In genomic region chr6:130933712-130934200, GRCh38 we compare ENCODE assay signal across 10 cellular contexts.
DNase-seq lines count a peak whose midpoint lies in the region; FAIRE-seq and TF ChIP-seq lines count a peak whose summit lies in the region.
"Had no signal": no experiment of that assay in that cellular context is flagged by ENCODE, and none has a peak within 500 bp of the region (broad histone marks: within the 10 kb centered on the region; RNA-seq: fewer than 3 reads in every experiment).

No MANE protein-coding gene starts in this region.

- POLR2A ChIA-PET in H1 (lab: Charles Lee; ENCODE audit: partially characterized antibody): no interaction called here

- H3K23me2 ChIP-seq in H1 (ENCODE audit: low read depth, low read length): peaks cover 2% of the 10 kb centered on the region; the same call in 1 of the 2 replicates

- no peak overlapping the region for H4K5ac ChIP-seq in H1 (ENCODE audit: insufficient read length, low read depth, low read length)

- H3K79me2 ChIP-seq in H1 (ENCODE audit: control insufficient read depth in 1 of 2, insufficient read depth in 2 of 2, low read length in 2 of 2): 0 out of 4 replicates have a peak, but pooled peaks cover 0 to 16% of the 10 kb centered on the region in 2 experiments

- H3K27me3 ChIP-seq in MG63 (no peaks in the 10 kb centered on the region), H1 (replicated peaks in 1 of 4; ENCODE audit: control insufficient read depth in 3 of 4, extremely low read depth in 1 of 4, insufficient read depth in 3 of 4, low read length in 3 of 4) (no peaks in the 10 kb centered on the region), mesenchymal stem cell (ENCODE audit: control insufficient read depth in 1 of 2, insufficient read depth in 1 of 2, low read length in 2 of 2) (no peaks in the 10 kb centered on the region)

- FAIRE-seq in H1 (lab: Jason Lieb, UNC): peak; percentile 28
- FAIRE-seq in urothelium cell line (lab: Jason Lieb, UNC): peak; percentile 82
- FAIRE-seq: bronchial epithelial cell, G401.6 had no signal

- no peak for TF ChIP-seq EP300 in H1 (IDR thresholded peaks at IDR 0.05; ENCODE audit: borderline replicate concordance in 1 of 2, low read depth in 2 of 2, low read length in 2 of 2)

- H3K4ac ChIP-seq in H1 (replicated peaks; ENCODE audit: insufficient read length, low read depth, low read length) (no peak overlapping the region), mesenchymal stem cell (ENCODE audit: low read depth in 1 of 2, low read length in 2 of 2) (no peak overlapping the region)

- H2BK12ac ChIP-seq in H1 (ENCODE audit: low read depth, low read length): no peak overlapping the region
- H2BK12ac ChIP-seq in mesenchymal stem cell (ENCODE audit: low read length in 2 of 2): no peak overlapping the region

- no peak overlapping the region for H2AFZ ChIP-seq in H1 (ENCODE audit: low read length)
- H2AFZ ChIP-seq in mesenchymal stem cell (ENCODE audit: low read depth, low read length): no peak overlapping the region

- TF ChIP-seq RAD21 in H1 (IDR thresholded peaks at IDR 0.05 in 1 of 2, conservative IDR thresholded peaks at IDR 0.05 in 1 of 2; ENCODE audit: low read depth in 2 of 2, low read length in 2 of 2): no peak

- H2BK20ac ChIP-seq in H1 (ENCODE audit: low read length): 0 out of 2 replicates have a peak overlapping the region, but pooled peaks have one; percentile 3

- H4K8ac ChIP-seq in H1 (ENCODE audit: extremely low read depth, insufficient read depth, low read length) (no peak overlapping the region), mesenchymal stem cell (ENCODE audit: low read length) (no peak overlapping the region)

- H3K14ac ChIP-seq in H1 (ENCODE audit: insufficient read length) (no peak overlapping the region), mesenchymal stem cell (ENCODE audit: low read length in 2 of 2) (no peak overlapping the region)

- no peak overlapping the region for H3K23ac ChIP-seq in H1 (ENCODE audit: insufficient read length)
- H3K23ac ChIP-seq in mesenchymal stem cell (ENCODE audit: low read length in 2 of 2): no peak overlapping the region

- H2BK15ac ChIP-seq in H1 (ENCODE audit: low read length) (no peak overlapping the region), mesenchymal stem cell (ENCODE audit: low read depth, poor library complexity, severe bottlenecking) (no peak overlapping the region)

- H2BK120ac ChIP-seq in H1 (replicated peaks; ENCODE audit: low read depth, low read length) (no peak overlapping the region), mesenchymal stem cell (ENCODE audit: low read depth, low read length) (no peak overlapping the region)

- peak; percentile 28 for DNase-seq in MG63
- DNase-seq in H1 (ENCODE audit: low read depth in 1 of 2, low spot score in 2 of 2): no peak
- DNase-seq in mesenchymal stem cell: peak; percentile 56
- DNase-seq in urothelium cell line (ENCODE audit: low spot score): peak; percentile 26
- DNase-seq in T-helper 2 cell: no peak
- DNase-seq in NCI-H82 treated with DMSO at 0.1 percent for 48 hours (lab: John Stamatoyannopoulos, UW; ENCODE audit: unreplicated experiment): no peak
- no peak for DNase-seq in G401 (ENCODE audit: low spot score)
- DNase-seq: NCI-H446 treated with DMSO at 0.1 percent for 48 hours had no signal

- CTCF ChIA-PET in H1 (lab: Charles Lee; ENCODE audit: partially characterized antibody): interaction anchor here (1.0 kb wide), 1 partner anchor 186 kb away, joined by 3 read pairs; no protein-coding TSS in a partner anchor

- WGBS in H1 (ENCODE audit: extremely low coverage in 1 of 2, insufficient coverage in 1 of 2, insufficient read length in 1 of 2, insufficient replicate concordance in 2 of 2, low coverage in 1 of 2, low lambda C conversion rate in 2 of 2, missing lambda C conversion rate in 1 of 2), 2 experiments: 82% methylated on average over 6 of the region's 6 CpGs; no CpG with 5 or more reads in 1 of the 2 experiments
- 31% methylated on average over 5 of the region's 6 CpGs for WGBS in mesenchymal stem cell

- H3K9ac ChIP-seq in H1 (replicated peaks in 1 of 4; ENCODE audit: extremely low read depth in 1 of 4, low read depth in 3 of 4, low read length in 3 of 4) (no peak overlapping the region), mesenchymal stem cell (ENCODE audit: low read length) (no peak overlapping the region)

- H4K91ac ChIP-seq in H1 (replicated peaks; ENCODE audit: insufficient read length, low read length): no peak overlapping the region
- H4K91ac ChIP-seq in mesenchymal stem cell (ENCODE audit: low read length): no peak overlapping the region

- H3K4me2 ChIP-seq in H1 (ENCODE audit: insufficient read depth in 1 of 2, low read depth in 2 of 2, low read length in 2 of 2): no peak overlapping the region
- H3K4me2 ChIP-seq in mesenchymal stem cell (ENCODE audit: low read length, poor library complexity, severe bottlenecking): no peak overlapping the region

- H2BK5ac ChIP-seq in H1 (ENCODE audit: low read depth, low read length): peak overlapping the region; percentile 12; the same call in 1 of the 2 replicates
- no peak overlapping the region for H2BK5ac ChIP-seq in mesenchymal stem cell (ENCODE audit: low read depth, low read length, poor library complexity, severe bottlenecking)

- H3K56ac ChIP-seq in H1 (replicated peaks; ENCODE audit: insufficient read length, low read depth, low read length): no peak overlapping the region

- H3K4me1 ChIP-seq in H1 (replicated peaks in 1 of 4; ENCODE audit: control insufficient read depth in 3 of 4, insufficient read depth in 4 of 4, low read length in 3 of 4): peaks cover 0 to 3% (median 0%) of the 10 kb centered on the region in 4 experiments; a peak in 2 of 7 replicates
- H3K4me1 ChIP-seq in mesenchymal stem cell (ENCODE audit: control insufficient read depth, insufficient read depth, low read depth, low read length): peaks cover 8% of the 10 kb centered on the region

- no peak overlapping the region for H3K4me3 ChIP-seq in MG63
- H3K4me3 ChIP-seq in H1 (ENCODE audit: extremely low read depth in 1 of 4, insufficient read depth in 2 of 4, low read depth in 3 of 4, low read length in 4 of 4): no peak overlapping the region
- H3K4me3 ChIP-seq in mesenchymal stem cell (ENCODE audit: insufficient read depth in 1 of 2, low read depth in 1 of 2, low read length in 2 of 2): peak overlapping the region in 1 of 2 experiments; percentile 16

- H3K36me3 ChIP-seq in MG63: no peaks in the 10 kb centered on the region
- H3K36me3 ChIP-seq in H1 (ENCODE audit: control insufficient read depth in 2 of 4, insufficient read depth in 4 of 4, low read length in 3 of 4): no peaks in the 10 kb centered on the region
- no peaks in the 10 kb centered on the region for H3K36me3 ChIP-seq in mesenchymal stem cell (ENCODE audit: control insufficient read depth in 1 of 2, insufficient read depth in 2 of 2, low read depth in 1 of 2, low read length in 2 of 2)

- TF ChIP-seq POLR2A in H1 (IDR thresholded peaks at IDR 0.05; ENCODE audit: control extremely low read depth in 1 of 2, low read depth in 2 of 2, low read length in 2 of 2): no peak

- no peaks in the 10 kb centered on the region for H3K9me3 ChIP-seq in MG63
- H3K9me3 ChIP-seq in H1 (ENCODE audit: insufficient read depth in 2 of 2, low read depth in 1 of 2, low read length in 1 of 2): no peaks in the 10 kb centered on the region
- no peaks in the 10 kb centered on the region for H3K9me3 ChIP-seq in mesenchymal stem cell (ENCODE audit: control insufficient read depth, low read length)

- H2AK5ac ChIP-seq in H1 (ENCODE audit: low read depth, low read length): peak overlapping the region; percentile 57; the same call in 1 of the 2 replicates
- no peak overlapping the region for H2AK5ac ChIP-seq in mesenchymal stem cell (ENCODE audit: low read length, severe bottlenecking)

- H3K27ac ChIP-seq in H1 (ENCODE audit: low read depth, low read length) (no peak overlapping the region), mesenchymal stem cell (ENCODE audit: low read length, poor library complexity, severe bottlenecking) (peak overlapping the region; percentile 37)

- peaks cover 3% of the 10 kb centered on the region; the same call in 1 of the 2 replicates for H3K79me1 ChIP-seq in H1 (ENCODE audit: low read depth, low read length)
- peaks cover 23% of the 10 kb centered on the region for H3K79me1 ChIP-seq in mesenchymal stem cell (replicated peaks; ENCODE audit: low read length, poor library complexity, severe bottlenecking)

- H3K18ac ChIP-seq in H1 (ENCODE audit: extremely low read depth, low read length) (no peak overlapping the region), mesenchymal stem cell (ENCODE audit: low read depth in 1 of 2, low read length in 2 of 2) (no peak overlapping the region)

- no peaks in the 10 kb centered on the region for H4K20me1 ChIP-seq in H1 (replicated peaks in 1 of 2; ENCODE audit: control insufficient read depth in 1 of 2, insufficient read depth in 2 of 2, low read length in 2 of 2)

- TF ChIP-seq CTCF in H1 (IDR thresholded peaks at IDR 0.05; ENCODE audit: control extremely low read depth in 1 of 3, insufficient read depth in 1 of 3, low read depth in 1 of 3, low read length in 3 of 3): no peak

- in situ Hi-C loops in G401 (cut with HindIII; ENCODE audit: low sequenced_read_pairs): no loop called here

TF ChIP-seq in H1, 55 proteins besides CTCF, POLR2A, EP300 and RAD21:
- TF ChIP-seq PHF8 (conservative IDR thresholded peaks at IDR 0.05; ENCODE audit: low read depth, low read length): no peak

Comparison
In these comparisons a context has a peak if more than half of its experiments do, and no peak if none do; other contexts are left out.
1. DNase-seq: peak in MG63 (single experiment), mesenchymal stem cell (single experiment) and urothelium cell line (single experiment); none in H1 (0 of 2), T-helper 2 cell (0 of 5), NCI-H82 treated with DMSO at 0.1 percent for 48 hours (single experiment) and G401 (single experiment).